ENCODE assay signal across 1 cellular context in the genomic region with DNA sequence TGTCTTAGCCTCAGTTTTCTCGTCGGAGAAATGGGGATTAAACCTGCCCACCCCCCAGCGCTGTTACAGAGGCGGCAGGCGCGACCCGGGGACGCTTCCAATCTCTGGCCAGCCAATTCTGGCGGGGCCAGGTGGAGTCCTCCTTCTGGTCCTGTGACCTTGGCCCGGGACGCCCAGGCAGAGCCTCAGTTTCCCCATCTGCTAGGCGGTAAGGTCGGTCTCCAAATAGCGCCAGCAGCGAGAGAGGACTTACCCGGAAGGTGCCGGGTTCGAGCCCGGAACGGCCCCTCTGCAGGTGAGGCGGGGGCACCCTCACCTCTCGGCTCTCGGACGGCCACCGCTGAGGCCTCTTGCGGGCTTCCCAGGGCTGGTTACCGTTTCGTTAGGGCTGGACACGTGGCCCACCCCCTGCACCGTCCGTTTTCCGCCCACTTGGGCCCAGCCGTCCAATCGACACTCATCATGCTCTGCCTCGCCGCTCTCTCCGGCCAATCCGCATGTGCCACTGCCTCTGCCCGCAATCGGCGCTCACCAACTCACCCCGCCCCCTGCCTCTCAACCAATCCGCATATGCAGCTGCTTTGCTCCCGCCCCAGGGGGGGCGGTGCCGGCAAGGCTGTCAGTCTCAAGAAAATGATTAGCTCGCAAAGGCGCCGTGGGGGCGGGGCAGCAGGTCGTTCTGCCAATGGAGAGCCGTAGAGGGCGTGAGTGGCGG.
TF ChIP-seq lines count a peak whose summit lies in the region.

A gene with protein sequence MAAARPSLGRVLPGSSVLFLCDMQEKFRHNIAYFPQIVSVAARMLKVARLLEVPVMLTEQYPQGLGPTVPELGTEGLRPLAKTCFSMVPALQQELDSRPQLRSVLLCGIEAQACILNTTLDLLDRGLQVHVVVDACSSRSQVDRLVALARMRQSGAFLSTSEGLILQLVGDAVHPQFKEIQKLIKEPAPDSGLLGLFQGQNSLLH (minus strand): TSS at position 384 of the 715 bp plus-strand sequence. CDS start 5,156 bp downstream, outside the sequence.

TF ChIP-seq in K562, 482 proteins besides CTCF, POLR2A, EP300 and RAD21 (continued from another document and continues in another):
- TF ChIP-seq, protein P1, sequence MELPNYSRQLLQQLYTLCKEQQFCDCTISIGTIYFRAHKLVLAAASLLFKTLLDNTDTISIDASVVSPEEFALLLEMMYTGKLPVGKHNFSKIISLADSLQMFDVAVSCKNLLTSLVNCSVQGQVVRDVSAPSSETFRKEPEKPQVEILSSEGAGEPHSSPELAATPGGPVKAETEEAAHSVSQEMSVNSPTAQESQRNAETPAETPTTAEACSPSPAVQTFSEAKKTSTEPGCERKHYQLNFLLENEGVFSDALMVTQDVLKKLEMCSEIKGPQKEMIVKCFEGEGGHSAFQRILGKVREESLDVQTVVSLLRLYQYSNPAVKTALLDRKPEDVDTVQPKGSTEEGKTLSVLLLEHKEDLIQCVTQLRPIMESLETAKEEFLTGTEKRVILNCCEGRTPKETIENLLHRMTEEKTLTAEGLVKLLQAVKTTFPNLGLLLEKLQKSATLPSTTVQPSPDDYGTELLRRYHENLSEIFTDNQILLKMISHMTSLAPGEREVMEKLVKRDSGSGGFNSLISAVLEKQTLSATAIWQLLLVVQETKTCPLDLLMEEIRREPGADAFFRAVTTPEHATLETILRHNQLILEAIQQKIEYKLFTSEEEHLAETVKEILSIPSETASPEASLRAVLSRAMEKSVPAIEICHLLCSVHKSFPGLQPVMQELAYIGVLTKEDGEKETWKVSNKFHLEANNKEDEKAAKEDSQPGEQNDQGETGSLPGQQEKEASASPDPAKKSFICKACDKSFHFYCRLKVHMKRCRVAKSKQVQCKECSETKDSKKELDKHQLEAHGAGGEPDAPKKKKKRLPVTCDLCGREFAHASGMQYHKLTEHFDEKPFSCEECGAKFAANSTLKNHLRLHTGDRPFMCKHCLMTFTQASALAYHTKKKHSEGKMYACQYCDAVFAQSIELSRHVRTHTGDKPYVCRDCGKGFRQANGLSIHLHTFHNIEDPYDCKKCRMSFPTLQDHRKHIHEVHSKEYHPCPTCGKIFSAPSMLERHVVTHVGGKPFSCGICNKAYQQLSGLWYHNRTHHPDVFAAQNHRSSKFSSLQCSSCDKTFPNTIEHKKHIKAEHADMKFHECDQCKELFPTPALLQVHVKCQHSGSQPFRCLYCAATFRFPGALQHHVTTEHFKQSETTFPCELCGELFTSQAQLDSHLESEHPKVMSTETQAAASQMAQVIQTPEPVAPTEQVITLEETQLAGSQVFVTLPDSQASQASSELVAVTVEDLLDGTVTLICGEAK (IDR thresholded peaks at IDR 0.05), result no peak
- TF ChIP-seq, protein P1 (CRISPR knock-in tag; IDR thresholded peaks at IDR 0.05), result no peak
- TF ChIP-seq PTTG1 (tag; IDR thresholded peaks at IDR 0.05; ENCODE audit: low read depth) (no peak), PRPF4 (IDR thresholded peaks at IDR 0.05; ENCODE audit: insufficient read depth, low read depth, low read length, poor library complexity, severe bottlenecking) (no peak), RBM39 (optimal IDR thresholded peaks at IDR 0.05; ENCODE audit: low read depth, low read length) (no peak), PHF21A (IDR thresholded peaks at IDR 0.05; ENCODE audit: borderline replicate concordance, low read depth) (no peak), FOXA1 (IDR thresholded peaks at IDR 0.05; ENCODE audit: borderline replicate concordance) (no peak), CHD2 (IDR thresholded peaks at IDR 0.05; ENCODE audit: low read depth, low read length) (peak; percentile 83), ZNF282 (CRISPR knock-in tag; IDR thresholded peaks at IDR 0.05) (0 out of 2 replicates have a peak, but pooled peaks have one; percentile 49), YY1 (IDR thresholded peaks at IDR 0.05; ENCODE audit: borderline replicate concordance in 1 of 3, control insufficient read depth in 1 of 3, extremely low read depth in 1 of 3, insufficient read depth in 3 of 3, insufficient read length in 1 of 3, insufficient replicate concordance in 2 of 3, low read depth in 1 of 3, low read length in 2 of 3) (peak in 2 of 3 experiments; percentile 3 to 31), NBN (IDR thresholded peaks at IDR 0.05; ENCODE audit: low read depth) (peak; percentile 89), ZNF311 (CRISPR knock-in tag; IDR thresholded peaks at IDR 0.05) (no peak), BRD9 (IDR thresholded peaks at IDR 0.05; ENCODE audit: low read depth, partially characterized antibody) (peak; percentile 94), CTBP1 (IDR thresholded peaks at IDR 0.05; ENCODE audit: borderline replicate concordance) (peak; percentile 11; the same call in 1 of the 2 replicates), SRSF7 (optimal IDR thresholded peaks at IDR 0.05; ENCODE audit: low read depth, low read length) (no peak), KLF10 (CRISPR knock-in tag; IDR thresholded peaks at IDR 0.05) (no peak), ARHGAP35 (IDR thresholded peaks at IDR 0.05; ENCODE audit: partially characterized antibody) (no peak), TFAM (CRISPR knock-in tag; conservative IDR thresholded peaks at IDR 0.05) (no peak), U2AF1 (optimal IDR thresholded peaks at IDR 0.05; ENCODE audit: low read depth, low read length) (no peak), TRIM28 (IDR thresholded peaks at IDR 0.05) (peak; percentile 72; the same call in 1 of the 2 replicates), TCF7 (IDR thresholded peaks at IDR 0.05; ENCODE audit: borderline replicate concordance) (peak; percentile 27; the same call in 1 of the 2 replicates), MAZ (CRISPR knock-in tag; conservative IDR thresholded peaks at IDR 0.05 in 1 of 2, IDR thresholded peaks at IDR 0.05 in 1 of 2) (peak; percentile 29 to 32; a peak in 2 of 4 replicates), ZC3H4 (CRISPR knock-in tag; IDR thresholded peaks at IDR 0.05; ENCODE audit: borderline replicate concordance) (no peak), EP400 (IDR thresholded peaks at IDR 0.05) (peak; percentile 98), KDM5B (IDR thresholded peaks at IDR 0.05; ENCODE audit: insufficient replicate concordance, low read depth, low read length) (peak; percentile 66), CBX3 (IDR thresholded peaks at IDR 0.05; ENCODE audit: borderline replicate concordance in 1 of 2, low read length in 2 of 2) (peak in 1 of 2 experiments; percentile 78; a peak in 2 of 3 replicates), BRD4 (IDR thresholded peaks at IDR 0.05) (peak; percentile 97), ASH1L (IDR thresholded peaks at IDR 0.05; ENCODE audit: borderline replicate concordance, low read depth, partially characterized antibody) (peak; percentile 97), SOX6 (IDR thresholded peaks at IDR 0.05) (peak; percentile 37)
- TF ChIP-seq, protein P2, sequence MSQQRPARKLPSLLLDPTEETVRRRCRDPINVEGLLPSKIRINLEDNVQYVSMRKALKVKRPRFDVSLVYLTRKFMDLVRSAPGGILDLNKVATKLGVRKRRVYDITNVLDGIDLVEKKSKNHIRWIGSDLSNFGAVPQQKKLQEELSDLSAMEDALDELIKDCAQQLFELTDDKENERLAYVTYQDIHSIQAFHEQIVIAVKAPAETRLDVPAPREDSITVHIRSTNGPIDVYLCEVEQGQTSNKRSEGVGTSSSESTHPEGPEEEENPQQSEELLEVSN (IDR thresholded peaks at IDR 0.05; ENCODE audit: borderline replicate concordance in 1 of 2, extremely low read depth in 1 of 2, insufficient read depth in 1 of 2, insufficient read length in 1 of 2, low read depth in 1 of 2, low read length in 1 of 2, poor library complexity in 1 of 2, severe bottlenecking in 1 of 2), result peak; percentile 77 to 85
- TF ChIP-seq, protein P3, sequence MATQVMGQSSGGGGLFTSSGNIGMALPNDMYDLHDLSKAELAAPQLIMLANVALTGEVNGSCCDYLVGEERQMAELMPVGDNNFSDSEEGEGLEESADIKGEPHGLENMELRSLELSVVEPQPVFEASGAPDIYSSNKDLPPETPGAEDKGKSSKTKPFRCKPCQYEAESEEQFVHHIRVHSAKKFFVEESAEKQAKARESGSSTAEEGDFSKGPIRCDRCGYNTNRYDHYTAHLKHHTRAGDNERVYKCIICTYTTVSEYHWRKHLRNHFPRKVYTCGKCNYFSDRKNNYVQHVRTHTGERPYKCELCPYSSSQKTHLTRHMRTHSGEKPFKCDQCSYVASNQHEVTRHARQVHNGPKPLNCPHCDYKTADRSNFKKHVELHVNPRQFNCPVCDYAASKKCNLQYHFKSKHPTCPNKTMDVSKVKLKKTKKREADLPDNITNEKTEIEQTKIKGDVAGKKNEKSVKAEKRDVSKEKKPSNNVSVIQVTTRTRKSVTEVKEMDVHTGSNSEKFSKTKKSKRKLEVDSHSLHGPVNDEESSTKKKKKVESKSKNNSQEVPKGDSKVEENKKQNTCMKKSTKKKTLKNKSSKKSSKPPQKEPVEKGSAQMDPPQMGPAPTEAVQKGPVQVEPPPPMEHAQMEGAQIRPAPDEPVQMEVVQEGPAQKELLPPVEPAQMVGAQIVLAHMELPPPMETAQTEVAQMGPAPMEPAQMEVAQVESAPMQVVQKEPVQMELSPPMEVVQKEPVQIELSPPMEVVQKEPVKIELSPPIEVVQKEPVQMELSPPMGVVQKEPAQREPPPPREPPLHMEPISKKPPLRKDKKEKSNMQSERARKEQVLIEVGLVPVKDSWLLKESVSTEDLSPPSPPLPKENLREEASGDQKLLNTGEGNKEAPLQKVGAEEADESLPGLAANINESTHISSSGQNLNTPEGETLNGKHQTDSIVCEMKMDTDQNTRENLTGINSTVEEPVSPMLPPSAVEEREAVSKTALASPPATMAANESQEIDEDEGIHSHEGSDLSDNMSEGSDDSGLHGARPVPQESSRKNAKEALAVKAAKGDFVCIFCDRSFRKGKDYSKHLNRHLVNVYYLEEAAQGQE (CRISPR knock-in tag; IDR thresholded peaks at IDR 0.05; ENCODE audit: low read depth), result peak; percentile 79; the same call in 1 of the 2 replicates
- TF ChIP-seq, protein P4, sequence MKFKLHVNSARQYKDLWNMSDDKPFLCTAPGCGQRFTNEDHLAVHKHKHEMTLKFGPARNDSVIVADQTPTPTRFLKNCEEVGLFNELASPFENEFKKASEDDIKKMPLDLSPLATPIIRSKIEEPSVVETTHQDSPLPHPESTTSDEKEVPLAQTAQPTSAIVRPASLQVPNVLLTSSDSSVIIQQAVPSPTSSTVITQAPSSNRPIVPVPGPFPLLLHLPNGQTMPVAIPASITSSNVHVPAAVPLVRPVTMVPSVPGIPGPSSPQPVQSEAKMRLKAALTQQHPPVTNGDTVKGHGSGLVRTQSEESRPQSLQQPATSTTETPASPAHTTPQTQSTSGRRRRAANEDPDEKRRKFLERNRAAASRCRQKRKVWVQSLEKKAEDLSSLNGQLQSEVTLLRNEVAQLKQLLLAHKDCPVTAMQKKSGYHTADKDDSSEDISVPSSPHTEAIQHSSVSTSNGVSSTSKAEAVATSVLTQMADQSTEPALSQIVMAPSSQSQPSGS (CRISPR knock-in tag; IDR thresholded peaks at IDR 0.05), result no peak
- TF ChIP-seq, protein P5, sequence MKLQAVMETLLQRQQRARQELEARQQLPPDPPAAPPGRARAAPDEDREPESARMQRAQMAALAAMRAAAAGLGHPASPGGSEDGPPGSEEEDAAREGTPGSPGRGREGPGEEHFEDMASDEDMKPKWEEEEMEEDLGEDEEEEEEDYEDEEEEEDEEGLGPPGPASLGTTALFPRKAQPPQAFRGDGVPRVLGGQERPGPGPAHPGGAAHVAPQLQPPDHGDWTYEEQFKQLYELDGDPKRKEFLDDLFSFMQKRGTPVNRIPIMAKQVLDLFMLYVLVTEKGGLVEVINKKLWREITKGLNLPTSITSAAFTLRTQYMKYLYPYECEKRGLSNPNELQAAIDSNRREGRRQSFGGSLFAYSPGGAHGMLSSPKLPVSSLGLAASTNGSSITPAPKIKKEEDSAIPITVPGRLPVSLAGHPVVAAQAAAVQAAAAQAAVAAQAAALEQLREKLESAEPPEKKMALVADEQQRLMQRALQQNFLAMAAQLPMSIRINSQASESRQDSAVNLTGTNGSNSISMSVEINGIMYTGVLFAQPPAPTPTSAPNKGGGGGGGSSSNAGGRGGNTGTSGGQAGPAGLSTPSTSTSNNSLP (IDR thresholded peaks at IDR 0.05; ENCODE audit: borderline replicate concordance, low read depth, low read length), result no peak
- TF ChIP-seq, protein P6, sequence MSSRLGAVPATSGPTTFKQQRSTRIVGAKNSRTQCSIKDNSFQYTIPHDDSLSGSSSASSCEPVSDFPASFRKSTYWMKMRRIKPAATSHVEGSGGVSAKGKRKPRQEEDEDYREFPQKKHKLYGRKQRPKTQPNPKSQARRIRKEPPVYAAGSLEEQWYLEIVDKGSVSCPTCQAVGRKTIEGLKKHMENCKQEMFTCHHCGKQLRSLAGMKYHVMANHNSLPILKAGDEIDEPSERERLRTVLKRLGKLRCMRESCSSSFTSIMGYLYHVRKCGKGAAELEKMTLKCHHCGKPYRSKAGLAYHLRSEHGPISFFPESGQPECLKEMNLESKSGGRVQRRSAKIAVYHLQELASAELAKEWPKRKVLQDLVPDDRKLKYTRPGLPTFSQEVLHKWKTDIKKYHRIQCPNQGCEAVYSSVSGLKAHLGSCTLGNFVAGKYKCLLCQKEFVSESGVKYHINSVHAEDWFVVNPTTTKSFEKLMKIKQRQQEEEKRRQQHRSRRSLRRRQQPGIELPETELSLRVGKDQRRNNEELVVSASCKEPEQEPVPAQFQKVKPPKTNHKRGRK (tag; IDR thresholded peaks at IDR 0.05), result no peak
